Comparison of ENCODE assay signal across 12 cellular contexts in genomic region chr7:136870799-136871487, GRCh38. TPM values are rescaled to one million over a fixed set of nuclear protein-coding genes. Genes with fewer than 3 reads are reported as not detected.
A peak's percentile ranks its signal among the peaks of the same experiment; 100 is the strongest.
DNase-seq lines count a peak whose midpoint lies in the region; ATAC-seq and TF ChIP-seq lines count a peak whose summit lies in the region.
"Had no signal": no experiment of that assay in that cellular context is flagged by ENCODE, and none has a peak within 500 bp of the region (broad histone marks: within the 10 kb centered on the region; RNA-seq: fewer than 3 reads in every experiment).

No MANE protein-coding gene starts in this region.

- 3% methylated on average over 36 of the region's 47 CpGs for WGBS in smooth muscle cell (ENCODE audit: low lambda C conversion rate)

- H3K4me3 ChIP-seq in HUES48 (ENCODE audit: low read depth, low read length), result peak overlapping the region; percentile 60
- peak overlapping the region; percentile 60 for H3K4me3 ChIP-seq in choroid plexus epithelial cell (ENCODE audit: low read depth, low read length)
- peak overlapping the region; percentile 52 for H3K4me3 ChIP-seq in smooth muscle cell
- H3K4me3 ChIP-seq: PC-9 had no signal

- H3K9ac ChIP-seq in HUES48 (ENCODE audit: low read depth, low read length) (no peak overlapping the region), smooth muscle cell (ENCODE audit: low read depth) (no peak overlapping the region)

- peak overlapping the region; percentile 93 for H3K4me2 ChIP-seq in smooth muscle cell
- H3K4me2 ChIP-seq: PC-9 had no signal

- H3K36me3 ChIP-seq in HUES48 (ENCODE audit: control insufficient read depth, insufficient read depth, low read length), result no peaks in the 10 kb centered on the region
- no peaks in the 10 kb centered on the region for H3K36me3 ChIP-seq in smooth muscle cell (ENCODE audit: low read depth)

- H3K27ac ChIP-seq in HUES48 (ENCODE audit: low read depth, low read length) (no peak overlapping the region), smooth muscle cell (ENCODE audit: low read depth) (no peak overlapping the region)
- H3K27ac ChIP-seq: PC-9 had no signal

- no peak for DNase-seq in choroid plexus epithelial cell (ENCODE audit: low read depth)
- DNase-seq in iPS-NIHi7 (ENCODE audit: extremely low spot score), result peak; percentile 20
- DNase-seq in smooth muscle cell (lab: John Stamatoyannopoulos, UW; ENCODE audit: unreplicated experiment), result no peak
- DNase-seq in activated T-cell treated with anti-CD3 and anti-CD28 coated beads, Interleukin-2, amount 50 U/mL, for 4 hours, result no peak
- no peak for DNase-seq in NCI-H524 treated with DMSO at 0.1 percent for 48 hours (lab: John Stamatoyannopoulos, UW)
- DNase-seq in ureter (ENCODE audit: low spot score), result no peak
- no peak for DNase-seq in epidermal melanocyte (ENCODE audit: insufficient read length, low spot score)
- DNase-seq: activated CD8-positive, alpha-beta memory T cell treated with anti-CD3 and anti-CD28 coated beads for 24 hours; PC-9 had no signal

- H3K4me3 Mint-ChIP-seq in activated T-cell treated with anti-CD3 and anti-CD28 coated beads, Interleukin-2, amount 50 U/mL, for 4 hours, result no peak overlapping the region
- H3K4me3 Mint-ChIP-seq: dendritic cell treated with granulocyte-macrophage colony-stimulating factor and Interleukin-4, amounts not matched to agents 40 ng/mL and 50 ng/mL, for 4 days; natural killer cell treated with Interleukin-12 subunit alpha and Interleukin-12 subunit beta and Interleukin-15 and Interleukin-18, amount 100 ng/mL, for 72 hours had no signal

- H3K36me3 Mint-ChIP-seq in activated T-cell treated with anti-CD3 and anti-CD28 coated beads, Interleukin-2, amount 50 U/mL, for 4 hours (ENCODE audit: insufficient read depth), result no peaks in the 10 kb centered on the region
- H3K36me3 Mint-ChIP-seq: natural killer cell treated with Interleukin-12 subunit alpha and Interleukin-12 subunit beta and Interleukin-15 and Interleukin-18, amount 100 ng/mL, for 72 hours had no signal

- H3K9me3 ChIP-seq in HUES48 (ENCODE audit: control insufficient read depth, insufficient read depth, low read length) (no peaks in the 10 kb centered on the region), smooth muscle cell (replicated peaks; ENCODE audit: low read depth) (no peaks in the 10 kb centered on the region)

- H3K9me3 Mint-ChIP-seq in activated T-cell treated with anti-CD3 and anti-CD28 coated beads, Interleukin-2, amount 50 U/mL, for 4 hours, result peaks cover 4% of the 10 kb centered on the region
- H3K9me3 Mint-ChIP-seq: dendritic cell treated with granulocyte-macrophage colony-stimulating factor and Interleukin-4, amounts not matched to agents 40 ng/mL and 50 ng/mL, for 4 days; natural killer cell treated with Interleukin-12 subunit alpha and Interleukin-12 subunit beta and Interleukin-15 and Interleukin-18, amount 100 ng/mL, for 72 hours had no signal

- peaks cover 28% of the 10 kb centered on the region for H3K27me3 Mint-ChIP-seq in activated T-cell treated with anti-CD3 and anti-CD28 coated beads, Interleukin-2, amount 50 U/mL, for 4 hours (ENCODE audit: low read depth)

- H3K4me1 ChIP-seq in HUES48 (ENCODE audit: control insufficient read depth, insufficient read depth, low read length) (peaks cover 31% of the 10 kb centered on the region), smooth muscle cell (ENCODE audit: low read depth) (peaks cover 24% of the 10 kb centered on the region)

- H3K4me1 Mint-ChIP-seq in activated T-cell treated with anti-CD3 and anti-CD28 coated beads, Interleukin-2, amount 50 U/mL, for 4 hours (ENCODE audit: low read depth), result no peaks in the 10 kb centered on the region

- TF ChIP-seq CTCF in choroid plexus epithelial cell (conservative IDR thresholded peaks at IDR 0.05; ENCODE audit: low read depth, low read length) (no peak), smooth muscle cell (IDR thresholded peaks at IDR 0.05; ENCODE audit: borderline replicate concordance, insufficient read depth, poor library complexity, severe bottlenecking) (no peak)

- H2AFZ ChIP-seq in smooth muscle cell (ENCODE audit: low read depth), result peak overlapping the region; percentile 81
- H2AFZ ChIP-seq: PC-9 had no signal

- H4K20me1 ChIP-seq in smooth muscle cell (ENCODE audit: low read depth), result no peaks in the 10 kb centered on the region

- H3K79me2 ChIP-seq in smooth muscle cell (ENCODE audit: low read depth), result no peaks in the 10 kb centered on the region

- ATAC-seq in activated T-cell treated with anti-CD3 and anti-CD28 coated beads, Interleukin-2, amount 50 U/mL, for 4 hours, result no peak

- H3F3A ChIP-seq in smooth muscle cell (ENCODE audit: low read depth), result no peaks in the 10 kb centered on the region

- H3K27me3 ChIP-seq in HUES48 (ENCODE audit: control insufficient read depth, insufficient read depth, low read length) (peaks cover 77% of the 10 kb centered on the region), smooth muscle cell (ENCODE audit: low read depth) (peaks cover 76% of the 10 kb centered on the region)

RNA-seq across cellular contexts. Expression of gene CHRM2, which starts 2.5 kb away (rescaled TPM):
- total RNA-seq in smooth muscle cell, result 3.0 and 3.4 TPM in 2 replicates
- polyA plus RNA-seq in smooth muscle cell, result 0.33 and 0.40 TPM in 2 replicates
- total RNA-seq in activated T-cell treated with anti-CD3 and anti-CD28 coated beads, Interleukin-2, amount 50 U/mL, for 4 hours, result under 1 TPM in 1 of 3 donors, not detected in 2; 0.22 TPM
- 0.81 TPM for total RNA-seq in ureter
- total RNA-seq: natural killer cell treated with Interleukin-12 subunit alpha and Interleukin-12 subunit beta and Interleukin-15 and Interleukin-18, amount 100 ng/mL, for 72 hours had no signal
